Comparison of ENCODE assay signal across 9 cellular contexts in the genomic region with DNA sequence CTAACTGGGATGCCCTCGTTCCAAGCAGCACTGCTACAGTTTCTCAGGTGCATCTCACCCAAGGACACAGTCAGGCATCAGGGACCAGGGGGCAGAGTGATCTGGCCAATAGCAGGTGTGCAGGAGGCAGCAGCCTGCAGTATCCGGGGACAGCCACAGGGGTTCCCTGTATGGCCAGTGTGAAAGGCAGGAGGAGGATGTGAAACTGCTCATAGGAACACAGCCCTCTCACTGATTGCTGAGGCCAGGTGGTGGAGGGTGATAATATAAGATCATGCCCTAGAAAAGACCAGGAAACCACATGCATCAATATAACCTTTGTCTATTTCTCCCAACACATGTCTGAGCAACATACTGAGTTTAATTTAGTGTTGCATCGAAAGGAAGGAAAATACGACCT.
DNase-seq lines count a peak whose midpoint lies in the region; ATAC-seq, FAIRE-seq and TF ChIP-seq lines count a peak whose summit lies in the region.
"Had no signal": no experiment of that assay in that cellular context is flagged by ENCODE, and none has a peak within 500 bp of the region (broad histone marks: within the 10 kb centered on the region; RNA-seq: fewer than 3 reads in every experiment).

No MANE protein-coding gene starts in this region.

- no peak overlapping the region for H2BK120ac ChIP-seq in H1 (replicated peaks; ENCODE audit: low read depth, low read length)

- H3K36me3 ChIP-seq in KMS-11 (ENCODE audit: insufficient read depth), result no peaks in the 10 kb centered on the region
- no peaks in the 10 kb centered on the region for H3K36me3 ChIP-seq in H1 (ENCODE audit: control insufficient read depth in 2 of 4, insufficient read depth in 4 of 4, low read length in 3 of 4)
- no peaks in the 10 kb centered on the region for H3K36me3 ChIP-seq in sigmoid colon

- no peaks in the 10 kb centered on the region for H3K79me2 ChIP-seq in KMS-11 (ENCODE audit: insufficient read depth, low read depth)
- no peaks in the 10 kb centered on the region for H3K79me2 ChIP-seq in H1 (ENCODE audit: control insufficient read depth in 1 of 2, insufficient read depth in 2 of 2, low read length in 2 of 2)

- TF ChIP-seq EP300 in H1 (IDR thresholded peaks at IDR 0.05; ENCODE audit: borderline replicate concordance in 1 of 2, low read depth in 2 of 2, low read length in 2 of 2), result no peak
- no peak for TF ChIP-seq EP300 in sigmoid colon (IDR thresholded peaks at IDR 0.05)

- FAIRE-seq in H54 (lab: Jason Lieb, UNC) (no peak), H1 (lab: Jason Lieb, UNC) (peak; percentile 24)

- H3K4me1 Mint-ChIP-seq in osteocyte (ENCODE audit: unreplicated experiment), result peaks cover 4% of the 10 kb centered on the region

- H3K4me1 ChIP-seq in KMS-11 (ENCODE audit: low read depth, poor library complexity, severe bottlenecking) (peaks cover 11% of the 10 kb centered on the region), H1 (replicated peaks in 1 of 4; ENCODE audit: control insufficient read depth in 3 of 4, insufficient read depth in 4 of 4, low read length in 3 of 4) (no peaks in the 10 kb centered on the region), sigmoid colon (no peaks in the 10 kb centered on the region)

- TF ChIP-seq CTCF in KMS-11 (conservative IDR thresholded peaks at IDR 0.05; ENCODE audit: low read depth, low read length), result peak; percentile 48; the same call in 1 of the 2 replicates
- peak; percentile 55 to 73 (median 61) for TF ChIP-seq CTCF in H1 (IDR thresholded peaks at IDR 0.05; ENCODE audit: control extremely low read depth in 1 of 3, insufficient read depth in 1 of 3, low read depth in 1 of 3, low read length in 3 of 3)
- no peak for TF ChIP-seq CTCF in sigmoid colon (IDR thresholded peaks at IDR 0.05)
- TF ChIP-seq CTCF in dorsolateral prefrontal cortex (IDR thresholded peaks at IDR 0.05 in 54 of 56, conservative IDR thresholded peaks at IDR 0.05 in 2 of 56; ENCODE audit: low read depth in 1 of 56, partially characterized antibody in 56 of 56), result no peak
- no peak for TF ChIP-seq CTCF in osteocyte (IDR thresholded peaks at IDR 0.05)

- H2AFZ ChIP-seq in KMS-11 (ENCODE audit: low read depth) (no peak overlapping the region), H1 (ENCODE audit: low read length) (no peak overlapping the region)

- H3K4me3 ChIP-seq in KMS-11 (IDR thresholded peaks at IDR 0.05; ENCODE audit: insufficient read depth, low read depth, low read length), result no peak overlapping the region
- H3K4me3 ChIP-seq in H1 (ENCODE audit: extremely low read depth in 1 of 4, insufficient read depth in 2 of 4, low read depth in 3 of 4, low read length in 4 of 4), result no peak overlapping the region
- H3K4me3 ChIP-seq in sigmoid colon, result no peak overlapping the region
- H3K4me3 ChIP-seq in dorsolateral prefrontal cortex, result no peak overlapping the region

- H3K4me2 ChIP-seq in KMS-11 (peak overlapping the region; percentile 21; the same call in 1 of the 2 replicates), H1 (ENCODE audit: insufficient read depth in 1 of 2, low read depth in 2 of 2, low read length in 2 of 2) (no peak overlapping the region)

- H2BK20ac ChIP-seq in H1 (ENCODE audit: low read length), result no peak overlapping the region

- no peak overlapping the region for H3K18ac ChIP-seq in H1 (ENCODE audit: extremely low read depth, low read length)

- peak; percentile 9 for DNase-seq in H54 (ENCODE audit: insufficient read length, low spot score)
- DNase-seq in H1 (ENCODE audit: low read depth in 1 of 2, low spot score in 2 of 2), result peak in 1 of 2 experiments; percentile 56
- DNase-seq in sigmoid colon, result no peak
- DNase-seq in NCI-H187 (lab: John Stamatoyannopoulos, UW), result no peak
- no peak for DNase-seq in dorsolateral prefrontal cortex
- no peak for DNase-seq in osteocyte (ENCODE audit: extremely low spot score, unreplicated experiment)

- no peaks in the 10 kb centered on the region for H3K36me3 Mint-ChIP-seq in osteocyte (ENCODE audit: unreplicated experiment)
- H3K36me3 Mint-ChIP-seq: T-cell had no signal

- no peak overlapping the region for H2AK5ac ChIP-seq in H1 (ENCODE audit: low read depth, low read length)

- H3K27ac ChIP-seq in KMS-11 (no peak overlapping the region), H1 (ENCODE audit: low read depth, low read length) (no peak overlapping the region), sigmoid colon (no peak overlapping the region), dorsolateral prefrontal cortex (no peak overlapping the region)

- no peaks in the 10 kb centered on the region for H3K27me3 Mint-ChIP-seq in osteocyte (ENCODE audit: unreplicated experiment)

- no peaks in the 10 kb centered on the region for H3K9me3 ChIP-seq in H1 (ENCODE audit: insufficient read depth in 2 of 2, low read depth in 1 of 2, low read length in 1 of 2)
- H3K9me3 ChIP-seq in sigmoid colon, result no peaks in the 10 kb centered on the region

- intact Hi-C loops in sigmoid colon (cut with DNase I), result no loop called here
- intact Hi-C loops in dorsolateral prefrontal cortex (cut with DNase I), result no loop called here

- H3K27me3 ChIP-seq in KMS-11 (ENCODE audit: insufficient read depth, low read depth), result no peaks in the 10 kb centered on the region
- peaks cover 0 to 1% (median 0%) of the 10 kb centered on the region in 4 experiments; a peak in 1 of 7 replicates for H3K27me3 ChIP-seq in H1 (replicated peaks in 1 of 4; ENCODE audit: control insufficient read depth in 3 of 4, extremely low read depth in 1 of 4, insufficient read depth in 3 of 4, low read length in 3 of 4)
- no peaks in the 10 kb centered on the region for H3K27me3 ChIP-seq in sigmoid colon
- H3K27me3 ChIP-seq in dorsolateral prefrontal cortex, result peaks cover 0 to 25% (median 0%) of the 10 kb centered on the region in 45 donors

- no peak overlapping the region for H3K14ac ChIP-seq in H1 (ENCODE audit: insufficient read length)

- WGBS in H1 (ENCODE audit: extremely low coverage in 1 of 2, insufficient coverage in 1 of 2, insufficient read length in 1 of 2, insufficient replicate concordance in 2 of 2, low coverage in 1 of 2, low lambda C conversion rate in 2 of 2, missing lambda C conversion rate in 1 of 2), 2 experiments, result 72% methylated on average over 4 of the region's 4 CpGs; no CpG with 5 or more reads in 1 of the 2 experiments
- 56 to 57% methylated on average over 4 of the region's 4 CpGs for WGBS in sigmoid colon, 2 donors

- no peak overlapping the region for H4K5ac ChIP-seq in H1 (ENCODE audit: insufficient read length, low read depth, low read length)

- no peaks in the 10 kb centered on the region for H4K20me1 ChIP-seq in KMS-11 (ENCODE audit: insufficient read depth)
- no peaks in the 10 kb centered on the region for H4K20me1 ChIP-seq in H1 (replicated peaks in 1 of 2; ENCODE audit: control insufficient read depth in 1 of 2, insufficient read depth in 2 of 2, low read length in 2 of 2)

- H3K4ac ChIP-seq in H1 (replicated peaks; ENCODE audit: insufficient read length, low read depth, low read length), result no peak overlapping the region

- peak; percentile 100 for ATAC-seq in GM18517 (IDR thresholded peaks at IDR 0.05; ENCODE audit: unreplicated experiment)
- ATAC-seq: T-cell had no signal

- no peak overlapping the region for H2BK5ac ChIP-seq in H1 (ENCODE audit: low read depth, low read length)

- CTCF ChIA-PET in H1 (lab: Charles Lee; ENCODE audit: partially characterized antibody), result interaction anchor here (1.6 to 2.0 kb wide), 4 partner anchors 12 to 214 kb away, joined by 4 to 9 read pairs (median 4); no protein-coding TSS in a partner anchor

- H3K23ac ChIP-seq in H1 (ENCODE audit: insufficient read length), result no peak overlapping the region

- H4K8ac ChIP-seq in H1 (ENCODE audit: extremely low read depth, insufficient read depth, low read length), result no peak overlapping the region

- no peak for TF ChIP-seq POLR2A in H54 (IDR thresholded peaks at IDR 0.05; ENCODE audit: low read depth, low read length)
- TF ChIP-seq POLR2A in H1 (IDR thresholded peaks at IDR 0.05; ENCODE audit: control extremely low read depth in 1 of 2, low read depth in 2 of 2, low read length in 2 of 2), result no peak
- TF ChIP-seq POLR2A in sigmoid colon (IDR thresholded peaks at IDR 0.05), result no peak

- no peaks in the 10 kb centered on the region for H3K9me3 Mint-ChIP-seq in osteocyte (ENCODE audit: unreplicated experiment)
- H3K9me3 Mint-ChIP-seq: T-cell had no signal

- no peak overlapping the region for H3K4me3 Mint-ChIP-seq in osteocyte (ENCODE audit: unreplicated experiment)
- H3K4me3 Mint-ChIP-seq: T-cell had no signal

- H3K9ac ChIP-seq in KMS-11, result no peak overlapping the region
- no peak overlapping the region for H3K9ac ChIP-seq in H1 (replicated peaks in 1 of 4; ENCODE audit: extremely low read depth in 1 of 4, low read depth in 3 of 4, low read length in 3 of 4)

- H2BK12ac ChIP-seq in H1 (ENCODE audit: low read depth, low read length), result no peak overlapping the region

- H2BK15ac ChIP-seq in H1 (ENCODE audit: low read length), result no peak overlapping the region

- no peak overlapping the region for H3K27ac Mint-ChIP-seq in osteocyte (ENCODE audit: unreplicated experiment)
- H3K27ac Mint-ChIP-seq: T-cell had no signal

- POLR2A ChIA-PET in H1 (lab: Charles Lee; ENCODE audit: partially characterized antibody), result no interaction called here

- H3K79me1 ChIP-seq in H1 (ENCODE audit: low read depth, low read length), result no peaks in the 10 kb centered on the region

- no peaks in the 10 kb centered on the region for H3K23me2 ChIP-seq in H1 (ENCODE audit: low read depth, low read length)

- no peak overlapping the region for H4K91ac ChIP-seq in H1 (replicated peaks; ENCODE audit: insufficient read length, low read length)

- TF ChIP-seq RAD21 in H1 (IDR thresholded peaks at IDR 0.05 in 1 of 2, conservative IDR thresholded peaks at IDR 0.05 in 1 of 2; ENCODE audit: low read depth in 2 of 2, low read length in 2 of 2), result peak; percentile 48 to 59

- H3K56ac ChIP-seq in H1 (replicated peaks; ENCODE audit: insufficient read length, low read depth, low read length), result no peak overlapping the region

TF ChIP-seq in H1, 55 proteins besides CTCF, POLR2A, EP300 and RAD21:
- no peak for TF ChIP-seq SAP30 (IDR thresholded peaks at IDR 0.05; ENCODE audit: insufficient read depth, insufficient replicate concordance, low read length)
- no peak for TF ChIP-seq EGR1 (IDR thresholded peaks at IDR 0.05; ENCODE audit: borderline replicate concordance, low read depth, low read length)
- no peak for TF ChIP-seq HDAC2 (IDR thresholded peaks at IDR 0.05; ENCODE audit: borderline replicate concordance in 1 of 2, low read depth in 2 of 2, low read length in 2 of 2)

Comparison
In these comparisons a context has a peak if more than half of its experiments do, and no peak if none do; other contexts are left out.
1. CTCF ChIP-seq: peak in KMS-11 (single experiment) and H1 (3 of 3); none in sigmoid colon (0 of 4), dorsolateral prefrontal cortex (0 of 56) and osteocyte (single experiment).